In genomic region chr11:36449566-36450390, GRCh38 we compare ENCODE assay signal across 8 cellular contexts.
A peak's percentile ranks its signal among the peaks of the same experiment; 100 is the strongest.
DNase-seq lines count a peak whose midpoint lies in the region; ATAC-seq and TF ChIP-seq lines count a peak whose summit lies in the region.

No MANE protein-coding gene starts in this region.

- no peaks in the 10 kb centered on the region for H3K27me3 Mint-ChIP-seq in stimulated activated memory B cell treated with anti-CD40 and anti-IgM and Interleukin-4, amounts not matched to agents 10 μg/mL and 1 μg/mL and 100 μg/mL, for 72 hours
- H3K27me3 Mint-ChIP-seq in progenitor cell of endocrine pancreas: peaks cover 9% of the 10 kb centered on the region

- DNase-seq in activated CD8-positive, alpha-beta memory T cell treated with anti-CD3 and anti-CD28 coated beads, Interleukin-2, amount 50 U/mL, for 48 hours: peak; percentile 32
- DNase-seq in activated CD8-positive, alpha-beta memory T cell treated with anti-CD3 and anti-CD28 coated beads for 24 hours: no peak
- peak; percentile 18 for DNase-seq in dermis blood vessel endothelial cell
- no peak for DNase-seq in progenitor cell of endocrine pancreas (ENCODE audit: low spot score, unreplicated experiment)
- DNase-seq in SKM-1 treated with dmso at 0.1 percent for 144 hours (lab: John Stamatoyannopoulos, UW; ENCODE audit: unreplicated experiment): no peak
- no peak for DNase-seq in head of caudate nucleus

- H3K4me3 Mint-ChIP-seq in stimulated activated memory B cell treated with anti-CD40 and anti-IgM and Interleukin-4, amounts not matched to agents 10 μg/mL and 1 μg/mL and 100 μg/mL, for 72 hours: peak overlapping the region; percentile 68
- H3K4me3 Mint-ChIP-seq in progenitor cell of endocrine pancreas (ENCODE audit: low read depth): no peak overlapping the region

- peak overlapping the region; percentile 72 for H3K27ac Mint-ChIP-seq in stimulated activated memory B cell treated with anti-CD40 and anti-IgM and Interleukin-4, amounts not matched to agents 10 μg/mL and 1 μg/mL and 100 μg/mL, for 72 hours
- no peak overlapping the region for H3K27ac Mint-ChIP-seq in progenitor cell of endocrine pancreas

- intact Hi-C loops in head of caudate nucleus (cut with DNase I): no loop called here

- no peaks in the 10 kb centered on the region for H3K36me3 Mint-ChIP-seq in stimulated activated memory B cell treated with anti-CD40 and anti-IgM and Interleukin-4, amounts not matched to agents 10 μg/mL and 1 μg/mL and 100 μg/mL, for 72 hours
- H3K36me3 Mint-ChIP-seq in progenitor cell of endocrine pancreas (ENCODE audit: insufficient read depth): no peaks in the 10 kb centered on the region

- H3K4me1 Mint-ChIP-seq in stimulated activated memory B cell treated with anti-CD40 and anti-IgM and Interleukin-4, amounts not matched to agents 10 μg/mL and 1 μg/mL and 100 μg/mL, for 72 hours: peaks cover 25% of the 10 kb centered on the region
- peaks cover 23% of the 10 kb centered on the region for H3K4me1 Mint-ChIP-seq in progenitor cell of endocrine pancreas (ENCODE audit: low read depth)

- no peak for TF ChIP-seq CTCF in progenitor cell of endocrine pancreas (IDR thresholded peaks at IDR 0.05; ENCODE audit: unreplicated experiment)

- no peaks in the 10 kb centered on the region for H3K9me3 Mint-ChIP-seq in stimulated activated memory B cell treated with anti-CD40 and anti-IgM and Interleukin-4, amounts not matched to agents 10 μg/mL and 1 μg/mL and 100 μg/mL, for 72 hours
- no peaks in the 10 kb centered on the region for H3K9me3 Mint-ChIP-seq in progenitor cell of endocrine pancreas (ENCODE audit: low read depth)

- ATAC-seq in HG03442 (IDR thresholded peaks at IDR 0.05; ENCODE audit: unreplicated experiment): peak; percentile 58
- ATAC-seq in stimulated activated memory B cell treated with anti-CD40 and anti-IgM and Interleukin-4, amounts not matched to agents 10 μg/mL and 1 μg/mL and 100 μg/mL, for 72 hours: peak; percentile 48

Comparison
In these comparisons a context has a peak if more than half of its experiments do, and no peak if none do; other contexts are left out.
1. DNase-seq: peak in activated CD8-positive, alpha-beta memory T cell treated with anti-CD3 and anti-CD28 coated beads, Interleukin-2, amount 50 U/mL, for 48 hours (single experiment) and dermis blood vessel endothelial cell (single experiment); none in activated CD8-positive, alpha-beta memory T cell treated with anti-CD3 and anti-CD28 coated beads for 24 hours (single experiment), progenitor cell of endocrine pancreas (single experiment), SKM-1 treated with dmso at 0.1 percent for 144 hours (single experiment) and head of caudate nucleus (0 of 42).